Comparison of ENCODE assay signal across 1 cellular context in the genomic region with DNA sequence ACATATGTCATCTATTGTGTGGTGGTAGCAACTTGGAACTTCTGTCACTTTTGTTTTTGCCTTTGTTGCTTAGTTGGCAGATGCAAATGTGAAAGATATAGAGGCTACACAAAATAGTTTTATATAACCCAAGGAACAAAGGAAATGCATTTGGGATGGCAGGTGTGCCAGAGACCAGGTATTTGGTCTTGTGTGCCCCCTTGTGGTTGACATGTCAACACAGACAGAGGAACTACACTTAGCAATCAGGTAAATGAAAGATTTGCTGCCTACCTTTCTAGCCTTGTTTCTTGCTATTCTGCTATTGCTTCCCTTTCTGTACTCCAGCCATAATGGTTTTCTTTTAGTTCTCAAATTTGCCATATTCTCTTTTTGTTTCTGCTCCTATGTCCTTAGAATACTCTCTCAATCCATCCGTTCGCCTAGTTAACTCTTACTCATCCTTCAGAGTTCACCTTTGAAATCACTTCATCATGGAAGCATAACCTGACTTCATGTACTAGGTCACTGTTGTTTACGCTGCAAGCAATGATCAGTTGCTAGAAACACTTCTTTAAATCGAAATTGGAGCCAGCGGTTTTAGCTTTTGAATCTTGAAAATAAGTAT.
TF ChIP-seq lines count a peak whose summit lies in the region.

No MANE protein-coding gene starts in this region.

TF ChIP-seq in HCT116, 20 proteins besides CTCF, POLR2A, EP300 and RAD21 (continued from another document):
- TF ChIP-seq POLR2AphosphoS5 (IDR thresholded peaks at IDR 0.05; ENCODE audit: low read depth, low read length) = no peak
- TF ChIP-seq SRF (IDR thresholded peaks at IDR 0.05; ENCODE audit: low read depth) = no peak
- no peak for TF ChIP-seq JUND (IDR thresholded peaks at IDR 0.05)
- no peak for TF ChIP-seq CEBPB (IDR thresholded peaks at IDR 0.05; ENCODE audit: low read depth)
